Comparison of ENCODE assay signal across 9 cellular contexts in the genomic region with DNA sequence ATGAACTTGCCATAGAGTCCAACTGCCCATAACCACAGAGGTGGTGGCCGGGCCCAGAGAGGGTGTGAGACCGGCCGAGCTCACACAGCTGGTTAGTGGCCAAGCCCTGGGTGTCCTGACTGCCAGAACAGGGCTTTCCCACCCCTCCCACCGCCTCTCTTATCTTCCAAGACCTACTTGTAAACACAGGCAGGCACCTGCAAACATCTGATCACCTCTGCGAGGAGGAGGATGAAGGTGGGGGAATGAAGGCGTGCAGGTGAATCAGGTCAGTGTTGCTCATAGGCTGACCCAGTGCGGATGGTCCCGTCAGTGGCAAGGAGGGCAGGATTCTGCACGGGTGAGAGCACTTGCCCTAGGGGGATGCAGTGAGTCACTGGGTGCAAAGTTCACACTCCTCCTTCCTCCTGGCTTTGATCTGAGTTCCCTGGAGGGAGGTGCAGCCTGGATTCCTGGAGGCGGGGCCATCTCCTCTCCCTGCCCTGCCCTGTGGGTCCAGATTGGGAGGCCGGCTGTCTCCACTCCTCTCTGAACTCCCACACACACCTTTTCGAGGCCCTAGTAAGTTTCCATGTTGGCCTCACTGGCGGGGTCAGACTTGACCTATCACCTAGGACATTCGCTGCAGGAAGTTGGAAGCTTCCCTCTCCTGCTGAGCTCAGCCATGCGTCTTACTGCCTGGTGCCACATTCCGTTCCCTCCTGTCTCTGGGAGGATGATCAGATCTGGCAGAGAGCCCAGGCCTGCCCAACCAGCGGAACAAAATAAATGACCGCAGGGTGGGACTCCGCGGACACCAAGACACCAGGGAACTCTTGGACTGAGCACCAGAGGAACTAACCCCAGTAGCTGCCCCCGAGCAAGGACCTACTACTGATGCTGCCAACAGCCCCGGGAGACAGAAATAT. TPM values are rescaled to one million over a fixed set of nuclear protein-coding genes. Genes with fewer than 3 reads are reported as not detected.
A peak's percentile ranks its signal among the peaks of the same experiment; 100 is the strongest.
DNase-seq lines count a peak whose midpoint lies in the region; ATAC-seq, FAIRE-seq and TF ChIP-seq lines count a peak whose summit lies in the region.
"Had no signal": no experiment of that assay in that cellular context is flagged by ENCODE, and none has a peak within 500 bp of the region (broad histone marks: within the 10 kb centered on the region; RNA-seq: fewer than 3 reads in every experiment).

No MANE protein-coding gene starts in this region.

- FAIRE-seq in G401.6 (lab: Jason Lieb, UNC): peak; percentile 73

- intact Hi-C loops in Panc1 (cut with micrococcal nuclease; ENCODE audit: unreplicated experiment): loop anchor here (10.0 kb wide), 2 partner anchors 115 to 195 kb away; no protein-coding TSS in a partner anchor
- intact Hi-C loops in activated CD4-positive, alpha-beta memory T cell treated with anti-CD3 and anti-CD28 coated beads for 36 hours (cut with micrococcal nuclease): no loop called here

- no peak overlapping the region for H3K4me3 Mint-ChIP-seq in activated CD4-positive, alpha-beta memory T cell treated with anti-CD3 and anti-CD28 coated beads for 36 hours
- H3K4me3 Mint-ChIP-seq: brain had no signal

- H3K27ac ChIP-seq in Panc1 (ENCODE audit: low read length): peak overlapping the region; percentile 99

- H3K9me3 ChIP-seq in Panc1 (ENCODE audit: control insufficient read depth, insufficient read depth, low read depth, low read length): no peaks in the 10 kb centered on the region

- H3K9me3 Mint-ChIP-seq in activated CD4-positive, alpha-beta memory T cell treated with anti-CD3 and anti-CD28 coated beads for 36 hours: no peaks in the 10 kb centered on the region
- H3K9me3 Mint-ChIP-seq: brain had no signal

- H3K36me3 Mint-ChIP-seq in activated CD4-positive, alpha-beta memory T cell treated with anti-CD3 and anti-CD28 coated beads for 36 hours: no peaks in the 10 kb centered on the region
- H3K36me3 Mint-ChIP-seq: brain had no signal

- no peak for TF ChIP-seq CTCF in Panc1 (IDR thresholded peaks at IDR 0.05)

- H3K27ac Mint-ChIP-seq in activated CD4-positive, alpha-beta memory T cell treated with anti-CD3 and anti-CD28 coated beads for 36 hours: no peak overlapping the region

- H3K4me1 ChIP-seq in Panc1 (ENCODE audit: control insufficient read depth, insufficient read depth, low read length): peaks cover 76% of the 10 kb centered on the region

- ATAC-seq in Panc1 (peak; percentile 82), GM18861 (IDR thresholded peaks at IDR 0.05; ENCODE audit: unreplicated experiment) (no peak), GM21576 (IDR thresholded peaks at IDR 0.05; ENCODE audit: unreplicated experiment) (no peak), GM21367 (IDR thresholded peaks at IDR 0.05; ENCODE audit: unreplicated experiment) (no peak)

- peak; percentile 90 for DNase-seq in Panc1 (ENCODE audit: low read depth, low spot score)
- peak; percentile 12 for DNase-seq in fibroblast of peridontal ligament (ENCODE audit: extremely low read depth)
- DNase-seq in retina: peak; percentile 78
- DNase-seq in activated CD4-positive, alpha-beta memory T cell treated with anti-CD3 and anti-CD28 coated beads for 36 hours: no peak

- BruUV-seq in Panc1 (replicated peaks; lab: Mats Ljungman, UMichigan): no TSS peak

- in situ Hi-C loops in Panc1 (cut with HindIII; ENCODE audit: low pct_unique_long_range_greater_than_20kb, low sequenced_read_pairs): no loop called here

- H3K4me1 Mint-ChIP-seq in activated CD4-positive, alpha-beta memory T cell treated with anti-CD3 and anti-CD28 coated beads for 36 hours (ENCODE audit: low read depth): no peaks in the 10 kb centered on the region

- CTCF ChIA-PET in Panc1 (lab: Charles Lee): interaction anchor here (1.4 to 1.6 kb wide), 2 partner anchors 8 to 15 kb away, joined by 6 read pairs; no protein-coding TSS in a partner anchor
- CTCF ChIA-PET in activated CD4-positive, alpha-beta memory T cell treated with anti-CD3 and anti-CD28 coated beads for 36 hours (lab: Charles Lee): interaction anchor here (2.8 kb wide), 1 partner anchor 8 kb away, joined by 15 read pairs; no protein-coding TSS in a partner anchor

- POLR2A ChIA-PET in Panc1 (lab: Charles Lee): interaction anchor here (0.5 to 1.8 kb wide), 2 partner anchors 34 to 44 kb away, joined by 7 to 23 read pairs; no protein-coding TSS in a partner anchor
- POLR2A ChIA-PET in activated CD4-positive, alpha-beta memory T cell treated with anti-CD3 and anti-CD28 coated beads for 36 hours (lab: Charles Lee): no interaction called here

- H3K27me3 ChIP-seq in Panc1 (ENCODE audit: control insufficient read depth, insufficient read depth, low read length): no peaks in the 10 kb centered on the region

- H3K27me3 Mint-ChIP-seq in activated CD4-positive, alpha-beta memory T cell treated with anti-CD3 and anti-CD28 coated beads for 36 hours: peaks cover 1% of the 10 kb centered on the region
- H3K27me3 Mint-ChIP-seq: brain had no signal

- no peaks in the 10 kb centered on the region for H3K36me3 ChIP-seq in Panc1 (ENCODE audit: control insufficient read depth, insufficient read depth, low read length)

- peak overlapping the region; percentile 34 for H3K4me3 ChIP-seq in Panc1 (ENCODE audit: low read depth in 2 of 2, low read length in 2 of 2)

RNA-seq across cellular contexts. Expression of gene UQCRHL, which starts 7.3 kb away (rescaled TPM):
- total RNA-seq in Panc1 (2021; ENCODE audit: unreplicated experiment): 2.6 TPM
- polyA plus RNA-seq in Panc1 (2012; ENCODE audit: insufficient read length): 2.3 TPM
- 1 to 10 TPM; 2.0 to 2.5 TPM for total RNA-seq in activated CD4-positive, alpha-beta memory T cell treated with anti-CD3 and anti-CD28 coated beads for 36 hours

RNA-seq across cellular contexts. Expression of gene FBLIM1, which starts 41.6 kb away (rescaled TPM):
- total RNA-seq in Panc1 (2021; ENCODE audit: unreplicated experiment): 4.3 TPM
- 3.6 TPM for polyA plus RNA-seq in Panc1 (2012; ENCODE audit: insufficient read length)
- under 1 TPM in 1 of 2 experiments, not detected in 1; 0.05 TPM for total RNA-seq in activated CD4-positive, alpha-beta memory T cell treated with anti-CD3 and anti-CD28 coated beads for 36 hours

RNA-seq across cellular contexts. Expression of gene SPEN, which starts 47.3 kb away (rescaled TPM):
- total RNA-seq in Panc1 (2021; ENCODE audit: unreplicated experiment): 58.3 TPM
- 36.5 TPM for polyA plus RNA-seq in Panc1 (2012; ENCODE audit: insufficient read length)
- 10 to 100 TPM; 37.0 to 41.9 TPM for total RNA-seq in activated CD4-positive, alpha-beta memory T cell treated with anti-CD3 and anti-CD28 coated beads for 36 hours

RNA-seq across cellular contexts. Expression of gene TMEM82, which starts 57.9 kb away (rescaled TPM):
- total RNA-seq in Panc1 (2021; ENCODE audit: unreplicated experiment): not detected
- polyA plus RNA-seq in Panc1 (2012; ENCODE audit: insufficient read length): not detected
- total RNA-seq in activated CD4-positive, alpha-beta memory T cell treated with anti-CD3 and anti-CD28 coated beads for 36 hours: not detected
